ENCODE assay signal across 10 cellular contexts in genomic region chr12:6373022-6373787, GRCh38. TPM values are rescaled to one million over a fixed set of nuclear protein-coding genes. Genes with fewer than 3 reads are reported as not detected.
DNase-seq lines count a peak whose midpoint lies in the region; ATAC-seq lines count a peak whose summit lies in the region.
"Had no signal": no experiment of that assay in that cellular context is flagged by ENCODE, and none has a peak within 500 bp of the region (broad histone marks: within the 10 kb centered on the region; RNA-seq: fewer than 3 reads in every experiment).

No MANE protein-coding gene starts in this region.

- H3K36me3 Mint-ChIP-seq in dendritic cell treated with granulocyte-macrophage colony-stimulating factor and Interleukin-4, amounts not matched to agents 40 ng/mL and 50 ng/mL, for 4 days (ENCODE audit: low read depth): no peaks in the 10 kb centered on the region

- intact Hi-C loops in dendritic cell treated with granulocyte-macrophage colony-stimulating factor and Interleukin-4, amounts not matched to agents 40 ng/mL and 50 ng/mL, for 4 days (cut with micrococcal nuclease): no loop called here

- H3K27me3 ChIP-seq in trophoblast cell (ENCODE audit: insufficient read depth, low read length): no peaks in the 10 kb centered on the region
- H3K27me3 ChIP-seq: esophagus muscularis mucosa had no signal

- H3K79me1 ChIP-seq in trophoblast cell (ENCODE audit: low read length): peaks cover 28% of the 10 kb centered on the region

- no peak overlapping the region for H3K4me3 Mint-ChIP-seq in dendritic cell treated with granulocyte-macrophage colony-stimulating factor and Interleukin-4, amounts not matched to agents 40 ng/mL and 50 ng/mL, for 4 days

- peak overlapping the region; percentile 44 for H2BK12ac ChIP-seq in trophoblast cell (ENCODE audit: low read length)

- DNase-seq in DMS53 treated with DMSO at 0.1 percent for 48 hours (lab: John Stamatoyannopoulos, UW; ENCODE audit: unreplicated experiment) (peak; percentile 99), NCI-H2107 treated with DMSO at 0.1 percent for 48 hours (lab: John Stamatoyannopoulos, UW; ENCODE audit: unreplicated experiment) (peak; percentile 98), trophoblast cell (no peak), hepatic stellate cell (ENCODE audit: low spot score) (no peak), superior temporal gyrus (ENCODE audit: extremely low spot score) (no peak)
- no peak for DNase-seq in stimulated activated CD4-positive, alpha-beta T cell treated with anti-CD3 and anti-CD28 coated beads, Interleukin-1b, Interleukin-23, amount 100 ng/mL, for 48 hours

- no peak overlapping the region for H3K4ac ChIP-seq in trophoblast cell (ENCODE audit: low read depth, low read length)

- no peak overlapping the region for H4K91ac ChIP-seq in trophoblast cell (ENCODE audit: low read depth, low read length)

- no peak overlapping the region for H2AFZ ChIP-seq in trophoblast cell (ENCODE audit: insufficient read depth, low read length, poor library complexity)

- no peak overlapping the region for H3K9ac ChIP-seq in trophoblast cell (ENCODE audit: low read length)

- no peak for ATAC-seq in HG02885 (IDR thresholded peaks at IDR 0.05; ENCODE audit: poor library complexity, unreplicated experiment)

- H3K18ac ChIP-seq in trophoblast cell (ENCODE audit: low read length): no peak overlapping the region

- peak overlapping the region; percentile 35 for H2AK5ac ChIP-seq in trophoblast cell (ENCODE audit: low read length)

- H3K4me3 ChIP-seq in trophoblast cell (ENCODE audit: low read depth, low read length): no peak overlapping the region
- H3K4me3 ChIP-seq: HAP-1 had no signal

- peak overlapping the region; percentile 79 for H3K27ac Mint-ChIP-seq in dendritic cell treated with granulocyte-macrophage colony-stimulating factor and Interleukin-4, amounts not matched to agents 40 ng/mL and 50 ng/mL, for 4 days

- peak overlapping the region; percentile 35 for H3K27ac ChIP-seq in trophoblast cell (ENCODE audit: low read depth, low read length)

- peak overlapping the region; percentile 40 for H3K4me2 ChIP-seq in trophoblast cell (ENCODE audit: low read length)

- WGBS in trophoblast cell (ENCODE audit: extremely low coverage, insufficient coverage, insufficient read length): no CpG with 5 or more reads among the region's 14 CpGs

- H3K9me3 ChIP-seq in trophoblast cell (ENCODE audit: insufficient read depth, low read depth, low read length): peaks cover 1% of the 10 kb centered on the region
- H3K9me3 ChIP-seq: esophagus muscularis mucosa, HAP-1 had no signal

- no peak overlapping the region for H2BK5ac ChIP-seq in trophoblast cell (ENCODE audit: low read depth, low read length, poor library complexity)

- H3K9me3 Mint-ChIP-seq in dendritic cell treated with granulocyte-macrophage colony-stimulating factor and Interleukin-4, amounts not matched to agents 40 ng/mL and 50 ng/mL, for 4 days: no peaks in the 10 kb centered on the region

- peaks cover 3% of the 10 kb centered on the region for H3K79me2 ChIP-seq in trophoblast cell (ENCODE audit: control insufficient read depth, insufficient read depth, low read length, poor library complexity)

- peaks cover 47 to 59% of the 10 kb centered on the region in 2 experiments for H3K4me1 ChIP-seq in trophoblast cell (ENCODE audit: control insufficient read depth in 1 of 2, insufficient read depth in 2 of 2, low read length in 2 of 2)

- no peak overlapping the region for H4K12ac ChIP-seq in trophoblast cell (ENCODE audit: low read depth, low read length)

- H3K4me1 Mint-ChIP-seq in dendritic cell treated with granulocyte-macrophage colony-stimulating factor and Interleukin-4, amounts not matched to agents 40 ng/mL and 50 ng/mL, for 4 days (ENCODE audit: low read depth): peaks cover 91% of the 10 kb centered on the region

- H3K27me3 Mint-ChIP-seq in dendritic cell treated with granulocyte-macrophage colony-stimulating factor and Interleukin-4, amounts not matched to agents 40 ng/mL and 50 ng/mL, for 4 days: peaks cover 2% of the 10 kb centered on the region

- H2BK120ac ChIP-seq in trophoblast cell (ENCODE audit: insufficient read depth, low read length, poor library complexity): no peak overlapping the region

- no peak overlapping the region for H3K14ac ChIP-seq in trophoblast cell (ENCODE audit: low read length)

- H4K8ac ChIP-seq in trophoblast cell (ENCODE audit: low read depth, low read length): no peak overlapping the region

- H3K36me3 ChIP-seq in trophoblast cell (ENCODE audit: control insufficient read depth in 1 of 2, insufficient read depth in 2 of 2, low read length in 2 of 2): no peaks in the 10 kb centered on the region
- H3K36me3 ChIP-seq: esophagus muscularis mucosa, HAP-1 had no signal

- H3K23ac ChIP-seq in trophoblast cell (ENCODE audit: low read length): no peak overlapping the region

RNA-seq across cellular contexts. Expression of gene SCNN1A, which starts 2.2 kb away (rescaled TPM):
- 2.3 and 2.7 TPM in 2 replicates for polyA plus RNA-seq in trophoblast cell (2013)

RNA-seq across cellular contexts. Expression of gene LTBR, which starts 10.8 kb away (rescaled TPM):
- 34.3 and 34.8 TPM in 2 replicates for polyA plus RNA-seq in trophoblast cell (2013)

RNA-seq across cellular contexts. Expression of gene TNFRSF1A, which starts 31.3 kb away (rescaled TPM):
- polyA plus RNA-seq in trophoblast cell (2013): 81.0 and 90.7 TPM in 2 replicates

Comparison
In these comparisons a context has a peak if more than half of its experiments do, and no peak if none do; other contexts are left out.
1. DNase-seq: peak in DMS53 treated with DMSO at 0.1 percent for 48 hours (single experiment) and NCI-H2107 treated with DMSO at 0.1 percent for 48 hours (single experiment); none in trophoblast cell (0 of 2), stimulated activated CD4-positive, alpha-beta T cell treated with anti-CD3 and anti-CD28 coated beads, Interleukin-1b, Interleukin-23, amount 100 ng/mL, for 48 hours (single experiment), hepatic stellate cell (single experiment) and superior temporal gyrus (single experiment).